ENCODE assay signal across 20 cellular contexts in the genomic region with DNA sequence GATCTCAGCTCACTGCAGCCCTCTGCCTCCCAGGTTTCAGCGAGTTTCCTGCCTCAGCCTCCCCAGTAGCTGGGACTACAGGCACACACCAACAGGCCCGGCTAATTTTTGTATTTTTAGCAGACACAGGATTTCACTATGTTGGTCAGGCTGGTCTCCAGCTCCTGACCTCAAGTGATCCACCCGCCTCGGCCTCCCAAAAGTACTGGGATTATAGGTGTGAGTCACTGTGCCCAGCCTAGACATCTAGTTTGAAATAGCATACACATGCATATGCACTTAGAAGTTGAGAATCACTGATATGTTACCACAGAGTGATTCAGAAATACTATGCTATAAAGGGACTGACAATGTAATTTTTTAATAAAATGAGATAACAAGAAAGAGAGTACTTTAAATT.
DNase-seq lines count a peak whose midpoint lies in the region; ATAC-seq and TF ChIP-seq lines count a peak whose summit lies in the region.
"Had no signal": no experiment of that assay in that cellular context is flagged by ENCODE, and none has a peak within 500 bp of the region (broad histone marks: within the 10 kb centered on the region; RNA-seq: fewer than 3 reads in every experiment).

No MANE protein-coding gene starts in this region.

- DNase-seq in AG04450 (ENCODE audit: low read depth, low spot score) (peak; percentile 21), HCEC 1CT (peak; percentile 87), astrocyte of the spinal cord (ENCODE audit: low read depth, low spot score) (peak; percentile 72), iris pigment epithelial cell (ENCODE audit: low read depth) (peak; percentile 92), NCI-H748 (lab: John Stamatoyannopoulos, UW; ENCODE audit: unreplicated experiment) (no peak), Right ventricle myocardium superior (no peak), glutamatergic neuron (no peak)
- DNase-seq: adrenal gland; Caco-2; cortex of kidney; GF-D8; hippocampal formation; mucosa of descending colon; NCI-H1930; NCI-H524; PC-9; stimulated activated naive CD4-positive, alpha-beta T cell treated with Interleukin-2 at 50 U/mL for 16 hours; SW 1271 had no signal

- TF ChIP-seq CTCF in AG04450 (IDR thresholded peaks at IDR 0.05; ENCODE audit: low read depth, low read length) = no peak
- no peak for TF ChIP-seq CTCF in astrocyte of the spinal cord (IDR thresholded peaks at IDR 0.05; ENCODE audit: low read depth, low read length)
- no peak for TF ChIP-seq CTCF in glutamatergic neuron (IDR thresholded peaks at IDR 0.05; ENCODE audit: partially characterized antibody, unreplicated experiment)

- POLR2A ChIA-PET in AG04450 (lab: Yijun Ruan, JAX) = interaction anchor here (0.7 kb wide), 1 partner anchor 90 kb away, joined by 3 read pairs; no protein-coding TSS in a partner anchor

- H3K36me3 Mint-ChIP-seq in glutamatergic neuron (ENCODE audit: unreplicated experiment) = no peaks in the 10 kb centered on the region

- no peak overlapping the region for H3K27ac Mint-ChIP-seq in glutamatergic neuron (ENCODE audit: unreplicated experiment)
- H3K27ac Mint-ChIP-seq: activated T-helper 1 cell treated with anti-CD3 and anti-CD28 coated beads, Interleukin-12 subunit alpha, Interleukin-12 subunit beta, Interleukin-2, Interleukin-4 antibody, amounts not matched to agents 30 ng/mL and 10 ng/mL and 1 ng/mL, durations not matched to agents 14 hours and 24 hours and 36 hours had no signal

- intact Hi-C loops in Right ventricle myocardium superior (cut with DNase I) = no loop called here

- H3K9me3 ChIP-seq in AG04450 (ENCODE audit: control insufficient read depth, insufficient read depth, low read length) = no peaks in the 10 kb centered on the region
- H3K9me3 ChIP-seq: Caco-2, mucosa of descending colon had no signal

- H3K4me3 ChIP-seq in AG04450 (ENCODE audit: low read depth, low read length) (no peak overlapping the region), astrocyte of the spinal cord (ENCODE audit: low read depth, low read length) (no peak overlapping the region)
- H3K4me3 ChIP-seq: adrenal gland, mucosa of descending colon, PC-9 had no signal

- no peaks in the 10 kb centered on the region for H3K9me3 Mint-ChIP-seq in glutamatergic neuron (ENCODE audit: unreplicated experiment)
- H3K9me3 Mint-ChIP-seq: activated T-helper 1 cell treated with anti-CD3 and anti-CD28 coated beads, Interleukin-12 subunit alpha, Interleukin-12 subunit beta, Interleukin-2, Interleukin-4 antibody, amounts not matched to agents 30 ng/mL and 10 ng/mL and 1 ng/mL, durations not matched to agents 14 hours and 24 hours and 36 hours had no signal

- CTCF ChIA-PET in AG04450 (lab: Charles Lee) = no interaction called here

- in situ Hi-C loops in astrocyte of the spinal cord (cut with HindIII; ENCODE audit: low sequenced_read_pairs) = no loop called here

- no peaks in the 10 kb centered on the region for H3K27me3 Mint-ChIP-seq in glutamatergic neuron (ENCODE audit: unreplicated experiment)

- ATAC-seq in Right ventricle myocardium superior (ENCODE audit: poor library complexity) = no peak
- no peak for ATAC-seq in HG03565 (IDR thresholded peaks at IDR 0.05; ENCODE audit: unreplicated experiment)
- ATAC-seq: mucosa of descending colon had no signal

- H3K27me3 ChIP-seq in AG04450 (ENCODE audit: control insufficient read depth, insufficient read depth, low read length) = no peaks in the 10 kb centered on the region
- H3K27me3 ChIP-seq: adrenal gland had no signal

- no peak overlapping the region for H3K4me3 Mint-ChIP-seq in glutamatergic neuron (ENCODE audit: unreplicated experiment)
- H3K4me3 Mint-ChIP-seq: activated T-helper 1 cell treated with anti-CD3 and anti-CD28 coated beads, Interleukin-12 subunit alpha, Interleukin-12 subunit beta, Interleukin-2, Interleukin-4 antibody, amounts not matched to agents 30 ng/mL and 10 ng/mL and 1 ng/mL, durations not matched to agents 14 hours and 24 hours and 36 hours had no signal

- peaks cover 11% of the 10 kb centered on the region for H3K4me1 Mint-ChIP-seq in glutamatergic neuron (ENCODE audit: low read depth, unreplicated experiment)

- no peak overlapping the region for H3K27ac ChIP-seq in AG04450 (ENCODE audit: low read depth, low read length)
- H3K27ac ChIP-seq: adrenal gland, PC-9 had no signal

Comparison
In these comparisons a context has a peak if more than half of its experiments do, and no peak if none do; other contexts are left out.
1. DNase-seq: peak in AG04450 (single experiment), HCEC 1CT (single experiment), astrocyte of the spinal cord (single experiment) and iris pigment epithelial cell (single experiment); none in NCI-H748 (single experiment), Right ventricle myocardium superior (single experiment) and glutamatergic neuron (single experiment).